Comparison of ENCODE assay signal across 8 cellular contexts in the genomic region with DNA sequence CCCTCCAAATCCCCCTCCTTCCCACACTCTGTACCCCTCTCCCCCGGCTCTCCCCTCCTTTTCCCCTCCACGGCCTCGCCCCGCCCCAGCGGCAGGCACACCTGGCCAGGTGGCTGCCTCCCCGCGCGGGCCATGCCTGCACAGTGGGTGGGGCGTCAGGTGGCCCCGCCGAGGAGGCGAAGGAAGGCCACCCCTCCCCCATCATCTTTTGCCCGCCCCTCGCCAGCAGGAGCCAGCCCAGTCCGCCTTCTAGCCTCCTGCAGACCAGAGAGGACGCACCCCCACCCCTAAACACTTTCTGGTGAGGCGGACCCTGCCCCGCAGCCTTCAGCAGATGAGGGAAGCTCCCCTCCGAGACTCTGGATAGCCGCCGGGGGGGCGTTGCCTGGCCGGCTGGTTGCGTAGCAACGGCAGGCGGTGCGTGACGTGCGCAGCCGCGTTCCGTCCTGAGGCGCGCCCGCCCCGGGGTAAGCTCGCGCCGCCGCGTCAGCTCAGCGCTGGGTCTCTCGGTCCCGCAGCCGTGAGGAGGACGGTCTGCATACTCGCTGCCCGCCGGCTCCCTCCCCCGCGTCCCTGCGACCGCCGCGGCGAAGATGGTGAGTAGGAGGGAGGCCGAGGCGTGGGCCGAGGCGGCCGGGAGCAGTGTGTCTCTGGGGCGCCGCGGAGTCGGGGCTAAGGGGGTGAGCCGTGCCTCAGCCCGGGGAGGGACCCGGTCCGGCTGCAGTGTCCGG. TPM values are rescaled to one million over a fixed set of nuclear protein-coding genes. Genes with fewer than 3 reads are reported as not detected.
DNase-seq lines count a peak whose midpoint lies in the region; ATAC-seq lines count a peak whose summit lies in the region.

Gene DSTN, plus strand, starts transcription at position 460 of the 731 bp plus-strand sequence. Its CDS starts 134 bp downstream, at position 594.

- ATAC-seq in GM21825 (IDR thresholded peaks at IDR 0.05; ENCODE audit: unreplicated experiment) = peak; percentile 93
- ATAC-seq in naive B cell (ENCODE audit: low read depth in 2 of 2) = peak; percentile 89 to 90
- ATAC-seq in stimulated activated memory B cell treated with anti-CD40 and anti-IgM and Interleukin-4, amounts not matched to agents 10 μg/mL and 1 μg/mL and 100 μg/mL, for 72 hours = peak; percentile 96

- H3K27ac ChIP-seq in KOPT-K1 (ENCODE audit: low read depth, low read length, poor library complexity, severe bottlenecking) = peak within 1 kb of the TSS; percentile 64

- H3K27ac Mint-ChIP-seq in naive B cell = peak within 1 kb of the TSS; percentile 92 to 98 (median 96)
- peak within 1 kb of the TSS; percentile 88 for H3K27ac Mint-ChIP-seq in stimulated activated memory B cell treated with anti-CD40 and anti-IgM and Interleukin-4, amounts not matched to agents 10 μg/mL and 1 μg/mL and 100 μg/mL, for 72 hours

- no peaks in the 10 kb centered on the region for H3K36me3 Mint-ChIP-seq in naive B cell
- H3K36me3 Mint-ChIP-seq in stimulated activated memory B cell treated with anti-CD40 and anti-IgM and Interleukin-4, amounts not matched to agents 10 μg/mL and 1 μg/mL and 100 μg/mL, for 72 hours = no peaks in the 10 kb centered on the region

- H3K36me3 ChIP-seq in KOPT-K1 (ENCODE audit: insufficient read depth, low read length) = no peaks in the 10 kb centered on the region

- H3K9me3 Mint-ChIP-seq in naive B cell = no peaks in the 10 kb centered on the region
- H3K9me3 Mint-ChIP-seq in stimulated activated memory B cell treated with anti-CD40 and anti-IgM and Interleukin-4, amounts not matched to agents 10 μg/mL and 1 μg/mL and 100 μg/mL, for 72 hours = no peaks in the 10 kb centered on the region

- DNase-seq in Daoy (ENCODE audit: low read depth) (peak; percentile 97), RKO (ENCODE audit: low spot score) (peak; percentile 95), fibroblast of gingiva (ENCODE audit: low read depth) (peak; percentile 95), naive B cell (peak; percentile 92)
- DNase-seq in activated T-helper 1 cell treated with anti-CD3 and anti-CD28 coated beads, Interleukin-2, amount 50 U/mL, for 16 hours (ENCODE audit: low read depth in 1 of 2, low spot score in 1 of 2) = peak; percentile 70 to 80

- no peaks in the 10 kb centered on the region for H3K9me3 ChIP-seq in KOPT-K1 (ENCODE audit: insufficient read depth, low read length, poor library complexity, severe bottlenecking)

- H3K27me3 Mint-ChIP-seq in naive B cell = peaks cover 0 to 12% (median 0%) of the 10 kb centered on the region in 3 donors
- no peaks in the 10 kb centered on the region for H3K27me3 Mint-ChIP-seq in stimulated activated memory B cell treated with anti-CD40 and anti-IgM and Interleukin-4, amounts not matched to agents 10 μg/mL and 1 μg/mL and 100 μg/mL, for 72 hours

- peak within 1 kb of the TSS; percentile 91 to 98 (median 96) for H3K4me3 Mint-ChIP-seq in naive B cell
- H3K4me3 Mint-ChIP-seq in stimulated activated memory B cell treated with anti-CD40 and anti-IgM and Interleukin-4, amounts not matched to agents 10 μg/mL and 1 μg/mL and 100 μg/mL, for 72 hours = peak within 1 kb of the TSS; percentile 94

- H3K4me1 Mint-ChIP-seq in naive B cell = peaks cover 10 to 15% (median 12%) of the 10 kb centered on the region in 3 donors
- H3K4me1 Mint-ChIP-seq in stimulated activated memory B cell treated with anti-CD40 and anti-IgM and Interleukin-4, amounts not matched to agents 10 μg/mL and 1 μg/mL and 100 μg/mL, for 72 hours = peaks cover 18% of the 10 kb centered on the region

RNA-seq across cellular contexts. Expression of gene DSTN, which starts in this region (rescaled TPM):
- total RNA-seq in Daoy (2014; rRNA removed; shearing (Covaris generic)) = 222 and 242 TPM in 2 replicates
- polyA plus RNA-seq in naive B cell (ENCODE audit: low read depth in 6 of 6) = 10 to 100 TPM; 33.8 to 58.8 (median 39.3) TPM

Comparison
In these comparisons a context has a peak if more than half of its experiments do, and no peak if none do; other contexts are left out.
1. Peak in every context shown above with its lines: DNase-seq, ATAC-seq and H3K27ac ChIP-seq.